8 cellular contexts compared by ENCODE assay signal in the genomic region with DNA sequence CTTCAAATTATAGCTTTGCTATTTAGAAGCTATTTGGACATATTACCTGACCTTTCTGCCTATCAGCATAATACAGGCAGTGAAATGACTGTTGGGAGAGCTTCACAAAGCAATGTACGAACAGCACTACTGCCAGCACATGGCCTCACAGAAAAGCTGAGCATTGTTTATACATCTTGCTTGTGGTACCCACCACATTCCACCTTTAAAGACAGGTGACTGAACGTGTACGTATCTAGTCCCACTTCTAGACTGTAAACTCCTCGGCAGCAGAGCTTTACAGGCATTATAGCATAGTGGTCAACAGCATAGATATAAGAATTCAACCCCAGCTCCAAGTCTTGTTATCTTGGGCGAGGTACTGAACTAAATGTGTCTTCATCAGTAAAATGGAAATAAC. TPM values are rescaled to one million over a fixed set of nuclear protein-coding genes. Genes with fewer than 3 reads are reported as not detected.
DNase-seq lines count a peak whose midpoint lies in the region; ATAC-seq, FAIRE-seq and TF ChIP-seq lines count a peak whose summit lies in the region.

No MANE protein-coding gene starts in this region.

- CTCF ChIA-PET in WTC11 (lab: Charles Lee), result interaction anchor here (1.1 to 1.7 kb wide), 5 partner anchors 17 to 171 kb away, joined by 3 to 7 read pairs (median 3); a partner anchor contains a TSS

- no peaks in the 10 kb centered on the region for H3K9me3 ChIP-seq in small intestine (ENCODE audit: control insufficient read depth, low read depth)

- H3K9me3 Mint-ChIP-seq in WTC11, result no peaks in the 10 kb centered on the region

- peak overlapping the region; percentile 82; the same call in 1 of the 2 replicates for H3K4me3 ChIP-seq in H7 (ENCODE audit: insufficient read depth, low read depth, low read length)
- peak overlapping the region; percentile 26 to 79 for H3K4me3 ChIP-seq in small intestine (ENCODE audit: low read depth in 1 of 2, low read length in 2 of 2)

- DNase-seq in H7, result no peak
- no peak for DNase-seq in WTC11 (ENCODE audit: low spot score)
- no peak for DNase-seq in foreskin keratinocyte
- DNase-seq in small intestine, result peak; percentile 20
- no peak for DNase-seq in NCI-H2196 (lab: John Stamatoyannopoulos, UW; ENCODE audit: unreplicated experiment)
- no peak for DNase-seq in NK-92 treated with Interleukin-12 subunit alpha and Interleukin-12 subunit beta, amount 100 ng/mL, for 24 hours (lab: John Stamatoyannopoulos, UW)
- no peak for DNase-seq in RCC 7860 (ENCODE audit: low spot score)

- FAIRE-seq in small intestine (lab: Jason Lieb, UNC) (no peak), RCC 7860 (lab: Jason Lieb, UNC) (no peak)

- H3K36me3 ChIP-seq in H7 (replicated peaks; ENCODE audit: control insufficient read depth, insufficient read depth, low read length) (0 out of 2 replicates have a peak, but pooled peaks cover 1% of the 10 kb centered on the region), small intestine (ENCODE audit: control insufficient read depth in 2 of 2, insufficient read depth in 2 of 2, low read length in 2 of 2) (no peaks in the 10 kb centered on the region)

- WGBS in small intestine, 3 donors, result 18 to 38% (median 33%) methylated on average over 5 of the region's 5 CpGs

- no peaks in the 10 kb centered on the region; the same call in 1 of the 2 replicates for H3K27me3 Mint-ChIP-seq in WTC11 (ENCODE audit: low read depth)

- no peak overlapping the region for H3K27ac Mint-ChIP-seq in WTC11

- peaks cover 11% of the 10 kb centered on the region for H3K36me3 Mint-ChIP-seq in WTC11

- H3K27me3 ChIP-seq in H7 (ENCODE audit: control insufficient read depth, insufficient read depth, low read length) (no peaks in the 10 kb centered on the region), foreskin keratinocyte (no peaks in the 10 kb centered on the region), small intestine (ENCODE audit: control insufficient read depth in 2 of 2, insufficient read depth in 2 of 2, low read length in 2 of 2) (no peaks in the 10 kb centered on the region)

- H3K4me3 Mint-ChIP-seq in WTC11, result peak overlapping the region; percentile 96

- no peak for TF ChIP-seq CTCF in WTC11 (IDR thresholded peaks at IDR 0.05)
- no peak for TF ChIP-seq CTCF in foreskin keratinocyte (conservative IDR thresholded peaks at IDR 0.05)

- H3K27ac ChIP-seq in foreskin keratinocyte, result peak overlapping the region; percentile 95
- H3K27ac ChIP-seq in small intestine (ENCODE audit: low read depth in 1 of 2, low read length in 1 of 2), result peak overlapping the region; percentile 72 to 99

- H3K4me1 ChIP-seq in foreskin keratinocyte (peaks cover 16% of the 10 kb centered on the region), small intestine (ENCODE audit: control insufficient read depth in 2 of 2, insufficient read depth in 1 of 2, low read depth in 1 of 2, low read length in 1 of 2) (peaks cover 8 to 13% of the 10 kb centered on the region in 2 donors)

- POLR2A ChIA-PET in WTC11 (lab: Charles Lee), result interaction anchor here (1.2 kb wide), 1 partner anchor 18 kb away, joined by 9 read pairs; a partner anchor contains a TSS

- ATAC-seq in WTC11 (no peak), foreskin keratinocyte (no peak), HG03378 (IDR thresholded peaks at IDR 0.05; ENCODE audit: unreplicated experiment) (no peak)

- H3K4me1 Mint-ChIP-seq in WTC11, result peaks cover 47% of the 10 kb centered on the region

TF ChIP-seq in WTC11, 78 proteins besides CTCF, POLR2A, EP300 and RAD21 (continues in another document):
- TF ChIP-seq, protein P1, sequence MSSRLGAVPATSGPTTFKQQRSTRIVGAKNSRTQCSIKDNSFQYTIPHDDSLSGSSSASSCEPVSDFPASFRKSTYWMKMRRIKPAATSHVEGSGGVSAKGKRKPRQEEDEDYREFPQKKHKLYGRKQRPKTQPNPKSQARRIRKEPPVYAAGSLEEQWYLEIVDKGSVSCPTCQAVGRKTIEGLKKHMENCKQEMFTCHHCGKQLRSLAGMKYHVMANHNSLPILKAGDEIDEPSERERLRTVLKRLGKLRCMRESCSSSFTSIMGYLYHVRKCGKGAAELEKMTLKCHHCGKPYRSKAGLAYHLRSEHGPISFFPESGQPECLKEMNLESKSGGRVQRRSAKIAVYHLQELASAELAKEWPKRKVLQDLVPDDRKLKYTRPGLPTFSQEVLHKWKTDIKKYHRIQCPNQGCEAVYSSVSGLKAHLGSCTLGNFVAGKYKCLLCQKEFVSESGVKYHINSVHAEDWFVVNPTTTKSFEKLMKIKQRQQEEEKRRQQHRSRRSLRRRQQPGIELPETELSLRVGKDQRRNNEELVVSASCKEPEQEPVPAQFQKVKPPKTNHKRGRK (CRISPR knock-in tag; IDR thresholded peaks at IDR 0.05; ENCODE audit: borderline replicate concordance), result no peak
- TF ChIP-seq GTF2I (CRISPR knock-in tag; conservative IDR thresholded peaks at IDR 0.05), result no peak
- TF ChIP-seq ATF1 (CRISPR knock-in tag; IDR thresholded peaks at IDR 0.05), result no peak
- TF ChIP-seq, protein P2, sequence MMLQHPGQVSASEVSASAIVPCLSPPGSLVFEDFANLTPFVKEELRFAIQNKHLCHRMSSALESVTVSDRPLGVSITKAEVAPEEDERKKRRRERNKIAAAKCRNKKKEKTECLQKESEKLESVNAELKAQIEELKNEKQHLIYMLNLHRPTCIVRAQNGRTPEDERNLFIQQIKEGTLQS (CRISPR knock-in tag; conservative IDR thresholded peaks at IDR 0.05), result no peak
- TF ChIP-seq, protein P3, sequence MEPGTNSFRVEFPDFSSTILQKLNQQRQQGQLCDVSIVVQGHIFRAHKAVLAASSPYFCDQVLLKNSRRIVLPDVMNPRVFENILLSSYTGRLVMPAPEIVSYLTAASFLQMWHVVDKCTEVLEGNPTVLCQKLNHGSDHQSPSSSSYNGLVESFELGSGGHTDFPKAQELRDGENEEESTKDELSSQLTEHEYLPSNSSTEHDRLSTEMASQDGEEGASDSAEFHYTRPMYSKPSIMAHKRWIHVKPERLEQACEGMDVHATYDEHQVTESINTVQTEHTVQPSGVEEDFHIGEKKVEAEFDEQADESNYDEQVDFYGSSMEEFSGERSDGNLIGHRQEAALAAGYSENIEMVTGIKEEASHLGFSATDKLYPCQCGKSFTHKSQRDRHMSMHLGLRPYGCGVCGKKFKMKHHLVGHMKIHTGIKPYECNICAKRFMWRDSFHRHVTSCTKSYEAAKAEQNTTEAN (CRISPR knock-in tag; IDR thresholded peaks at IDR 0.05), result no peak
- TF ChIP-seq ZNF423 (CRISPR knock-in tag; IDR thresholded peaks at IDR 0.05), result no peak
- TF ChIP-seq ZNF121 (CRISPR knock-in tag; IDR thresholded peaks at IDR 0.05), result no peak
- TF ChIP-seq FOXK1 (CRISPR knock-in tag; IDR thresholded peaks at IDR 0.05), result no peak
- TF ChIP-seq PRRX2 (CRISPR knock-in tag; IDR thresholded peaks at IDR 0.05), result no peak
- TF ChIP-seq, protein P4, sequence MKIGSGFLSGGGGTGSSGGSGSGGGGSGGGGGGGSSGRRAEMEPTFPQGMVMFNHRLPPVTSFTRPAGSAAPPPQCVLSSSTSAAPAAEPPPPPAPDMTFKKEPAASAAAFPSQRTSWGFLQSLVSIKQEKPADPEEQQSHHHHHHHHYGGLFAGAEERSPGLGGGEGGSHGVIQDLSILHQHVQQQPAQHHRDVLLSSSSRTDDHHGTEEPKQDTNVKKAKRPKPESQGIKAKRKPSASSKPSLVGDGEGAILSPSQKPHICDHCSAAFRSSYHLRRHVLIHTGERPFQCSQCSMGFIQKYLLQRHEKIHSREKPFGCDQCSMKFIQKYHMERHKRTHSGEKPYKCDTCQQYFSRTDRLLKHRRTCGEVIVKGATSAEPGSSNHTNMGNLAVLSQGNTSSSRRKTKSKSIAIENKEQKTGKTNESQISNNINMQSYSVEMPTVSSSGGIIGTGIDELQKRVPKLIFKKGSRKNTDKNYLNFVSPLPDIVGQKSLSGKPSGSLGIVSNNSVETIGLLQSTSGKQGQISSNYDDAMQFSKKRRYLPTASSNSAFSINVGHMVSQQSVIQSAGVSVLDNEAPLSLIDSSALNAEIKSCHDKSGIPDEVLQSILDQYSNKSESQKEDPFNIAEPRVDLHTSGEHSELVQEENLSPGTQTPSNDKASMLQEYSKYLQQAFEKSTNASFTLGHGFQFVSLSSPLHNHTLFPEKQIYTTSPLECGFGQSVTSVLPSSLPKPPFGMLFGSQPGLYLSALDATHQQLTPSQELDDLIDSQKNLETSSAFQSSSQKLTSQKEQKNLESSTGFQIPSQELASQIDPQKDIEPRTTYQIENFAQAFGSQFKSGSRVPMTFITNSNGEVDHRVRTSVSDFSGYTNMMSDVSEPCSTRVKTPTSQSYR (CRISPR knock-in tag; IDR thresholded peaks at IDR 0.05), result no peak
- TF ChIP-seq, protein P5, sequence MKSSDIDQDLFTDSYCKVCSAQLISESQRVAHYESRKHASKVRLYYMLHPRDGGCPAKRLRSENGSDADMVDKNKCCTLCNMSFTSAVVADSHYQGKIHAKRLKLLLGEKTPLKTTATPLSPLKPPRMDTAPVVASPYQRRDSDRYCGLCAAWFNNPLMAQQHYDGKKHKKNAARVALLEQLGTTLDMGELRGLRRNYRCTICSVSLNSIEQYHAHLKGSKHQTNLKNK (CRISPR knock-in tag; IDR thresholded peaks at IDR 0.05), result no peak
- no peak for TF ChIP-seq SP1 (CRISPR knock-in tag; conservative IDR thresholded peaks at IDR 0.05)

RNA-seq across cellular contexts. Expression of a gene that starts 1.6 kb away (rescaled TPM):
- 33.8 and 34.2 TPM in 2 replicates for total RNA-seq in H7 (2014; rRNA removed; shearing (Covaris generic))
- 22.2 to 26.2 TPM (median 24.5 TPM) in 3 replicates for total RNA-seq in WTC11 (2021)
- total RNA-seq in foreskin keratinocyte, result 52.3 and 55.9 TPM in 2 replicates
- 30.6 and 32.4 TPM in 2 replicates for polyA plus RNA-seq in foreskin keratinocyte
- polyA plus RNA-seq in small intestine, result 10 to 100 TPM; 34.6 to 73.5 (median 39.4) TPM

RNA-seq across cellular contexts. Expression of a gene that starts 6.6 kb away (rescaled TPM):
- total RNA-seq in H7 (2014; rRNA removed; shearing (Covaris generic)), result 71.4 and 92.1 TPM in 2 replicates
- total RNA-seq in WTC11 (2021) (98.9 to 108 TPM (median 101 TPM) in 3 replicates), foreskin keratinocyte (27.5 and 33.2 TPM in 2 replicates)
- polyA plus RNA-seq in foreskin keratinocyte (13.1 and 13.5 TPM in 2 replicates), small intestine (10 to 100 TPM; 13.0 to 25.8 (median 22.2) TPM)

RNA-seq across cellular contexts. Expression of a gene that starts 17.4 kb away (rescaled TPM):
- 70.8 and 79.3 TPM in 2 replicates for total RNA-seq in H7 (2014; rRNA removed; shearing (Covaris generic))
- 131 to 146 TPM (median 135 TPM) in 3 replicates for total RNA-seq in WTC11 (2021)
- 81.5 and 83.3 TPM in 2 replicates for total RNA-seq in foreskin keratinocyte
- polyA plus RNA-seq in foreskin keratinocyte, result 107 and 127 TPM in 2 replicates
- polyA plus RNA-seq in small intestine, result 10 to 100 TPM; 42.5 to 59.9 (median 44.0) TPM

RNA-seq across cellular contexts. Expression of a gene that starts 42.7 kb away (rescaled TPM):
- 13.3 and 21.1 TPM in 2 replicates for total RNA-seq in H7 (2014; rRNA removed; shearing (Covaris generic))
- total RNA-seq in WTC11 (2021) (26.5 to 28.3 TPM (median 28.1 TPM) in 3 replicates), foreskin keratinocyte (26.9 and 34.9 TPM in 2 replicates)
- polyA plus RNA-seq in foreskin keratinocyte (50.8 and 52.4 TPM in 2 replicates), small intestine (10 to 100 TPM; 17.3 to 36.2 (median 27.5) TPM)

RNA-seq across cellular contexts. Expression of a gene that starts 43.0 kb away (rescaled TPM):
- 1.2 and 3.8 TPM in 2 replicates for total RNA-seq in H7 (2014; rRNA removed; shearing (Covaris generic))
- 3.8 to 6.3 TPM (median 6.0 TPM) in 3 replicates for total RNA-seq in WTC11 (2021)
- 0.46 and 1.5 TPM in 2 replicates for total RNA-seq in foreskin keratinocyte
- 0.22 and 0.27 TPM in 2 replicates for polyA plus RNA-seq in foreskin keratinocyte
- under 1 TPM in 1 of 3 donors, not detected in 2; 0.36 TPM for polyA plus RNA-seq in small intestine
